22 cellular contexts compared by ENCODE assay signal in genomic region chr1:87362063-87362833, GRCh38.
"Had no signal": no experiment of that assay in that cellular context is flagged by ENCODE, and none has a peak within 500 bp of the region (broad histone marks: within the 10 kb centered on the region; RNA-seq: fewer than 3 reads in every experiment).

No MANE protein-coding gene starts in this region.

- H3K36me3 ChIP-seq: breast epithelium, Peyer's patch, SJCRH30 had no signal

- H3K4me2 ChIP-seq: SK-N-SH had no signal

- H3K27me3 ChIP-seq: breast epithelium, Peyer's patch, SJCRH30 had no signal

- H3K4me3 ChIP-seq: breast epithelium, Peyer's patch, SJCRH30 had no signal

- DNase-seq: activated CD4-positive, alpha-beta T cell treated with anti-CD3 and anti-CD28 coated beads for 4 hours; activated CD8-positive, alpha-beta memory T cell treated with anti-CD3 and anti-CD28 coated beads, Interleukin-2, amount 50 U/mL, for 4 hours; activated CD8-positive, alpha-beta T cell treated with anti-CD3 and anti-CD28 coated beads for 36 hours; activated effector memory CD4-positive, alpha-beta T cell treated with Interleukin-2 at 50 U/mL for 16 hours; activated naive CD4-positive, alpha-beta T cell; aorta; NCI-H1092 treated with DMSO at 0.1 percent for 48 hours; NCI-H1417 treated with DMSO at 0.1 percent for 48 hours; NCI-H1694; NCI-H2029; NCI-H2107; NCI-H2171 treated with DMSO at 0.1 percent for 48 hours; NCI-H345; NCI-H510A treated with DMSO at 0.1 percent for 48 hours; NCI-H69; Peyer's patch; Right ventricle myocardium superior; SJCRH30; SK-N-SH had no signal

- H3K27ac ChIP-seq: breast epithelium, Peyer's patch, RWPE1, SJCRH30 had no signal

- H3K9me3 ChIP-seq: breast epithelium, Peyer's patch, SJCRH30, SK-N-SH had no signal

- H3K9ac ChIP-seq: SK-N-SH had no signal

- H3K4me1 ChIP-seq: breast epithelium, Peyer's patch, SJCRH30 had no signal

- ATAC-seq: activated CD4-positive, CD25-positive, alpha-beta regulatory T cell treated with anti-CD3 and anti-CD28 coated beads, Interleukin-2, amount 50 U/mL, for 24 hours; activated CD8-positive, alpha-beta T cell treated with anti-CD3 and anti-CD28 coated beads for 36 hours had no signal
